Comparison of ENCODE assay signal across 2 cellular contexts in the genomic region with DNA sequence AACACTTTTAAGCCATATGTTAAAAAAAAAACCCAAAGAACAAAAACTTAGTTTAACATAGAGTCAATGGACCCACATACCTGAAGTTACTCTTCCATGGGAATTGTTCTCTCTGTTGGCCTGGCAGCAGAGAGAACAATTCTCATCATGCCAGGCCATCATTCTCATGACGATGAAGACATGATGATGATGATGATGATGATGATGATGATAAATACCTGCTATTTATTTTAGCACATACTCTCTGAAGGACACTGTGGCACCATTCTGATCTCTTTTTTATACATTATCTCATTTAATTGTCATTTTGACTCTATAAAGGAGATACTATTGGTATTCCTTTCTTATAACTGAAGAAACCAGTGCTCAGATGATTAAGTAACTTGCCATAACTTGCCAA.
TF ChIP-seq lines count a peak whose summit lies in the region.

No MANE protein-coding gene starts in this region.

TF ChIP-seq in HepG2, 621 proteins besides CTCF, POLR2A, EP300 and RAD21 (continued from another document):
- peak; percentile 72 for TF ChIP-seq CREB1 (IDR thresholded peaks at IDR 0.05)
- no peak for TF ChIP-seq CREB1 (CRISPR knock-in tag; IDR thresholded peaks at IDR 0.05)

TF ChIP-seq in HEK293, 187 proteins besides CTCF, POLR2A, EP300 and RAD21 (continued from another document):
- TF ChIP-seq, protein P1, sequence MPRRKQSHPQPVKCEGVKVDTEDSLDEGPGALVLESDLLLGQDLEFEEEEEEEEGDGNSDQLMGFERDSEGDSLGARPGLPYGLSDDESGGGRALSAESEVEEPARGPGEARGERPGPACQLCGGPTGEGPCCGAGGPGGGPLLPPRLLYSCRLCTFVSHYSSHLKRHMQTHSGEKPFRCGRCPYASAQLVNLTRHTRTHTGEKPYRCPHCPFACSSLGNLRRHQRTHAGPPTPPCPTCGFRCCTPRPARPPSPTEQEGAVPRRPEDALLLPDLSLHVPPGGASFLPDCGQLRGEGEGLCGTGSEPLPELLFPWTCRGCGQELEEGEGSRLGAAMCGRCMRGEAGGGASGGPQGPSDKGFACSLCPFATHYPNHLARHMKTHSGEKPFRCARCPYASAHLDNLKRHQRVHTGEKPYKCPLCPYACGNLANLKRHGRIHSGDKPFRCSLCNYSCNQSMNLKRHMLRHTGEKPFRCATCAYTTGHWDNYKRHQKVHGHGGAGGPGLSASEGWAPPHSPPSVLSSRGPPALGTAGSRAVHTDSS (tag by site-specific recombination; IDR thresholded peaks at IDR 0.05): peak; percentile 71
